Comparison of ENCODE assay signal across 29 cellular contexts in genomic region chr16:86421995-86422394, GRCh38.
"Had no signal": no experiment of that assay in that cellular context is flagged by ENCODE, and none has a peak within 500 bp of the region (broad histone marks: within the 10 kb centered on the region; RNA-seq: fewer than 3 reads in every experiment).

No MANE protein-coding gene starts in this region.

- H3K4me1 ChIP-seq: colonic mucosa, foreskin keratinocyte, gastrocnemius medialis, heart left ventricle, heart right ventricle had no signal

- H3K27me3 ChIP-seq: colonic mucosa, esophagus muscularis mucosa, esophagus squamous epithelium, foreskin keratinocyte, gastroesophageal sphincter had no signal

- H3K4me3 ChIP-seq: colonic mucosa, coronary artery, dorsolateral prefrontal cortex, esophagus muscularis mucosa, esophagus squamous epithelium, gastrocnemius medialis, gastroesophageal sphincter, heart left ventricle, heart right ventricle had no signal

- H3K4me3 Mint-ChIP-seq: dendritic cell treated with granulocyte-macrophage colony-stimulating factor and Interleukin-4, amounts not matched to agents 40 ng/mL and 50 ng/mL, for 4 days; effector memory CD8-positive, alpha-beta T cell; endodermal cell had no signal

- H3K9me3 ChIP-seq: colonic mucosa, esophagus squamous epithelium, gastrocnemius medialis had no signal

- H3K9me3 Mint-ChIP-seq: dendritic cell treated with granulocyte-macrophage colony-stimulating factor and Interleukin-4, amounts not matched to agents 40 ng/mL and 50 ng/mL, for 4 days; effector memory CD8-positive, alpha-beta T cell; endodermal cell had no signal

- H3K36me3 ChIP-seq: colonic mucosa, esophagus muscularis mucosa, esophagus squamous epithelium, gastrocnemius medialis, gastroesophageal sphincter, heart left ventricle, heart right ventricle had no signal

- FAIRE-seq: colon, endometrium, endothelial cell of umbilical vein, frontal cortex had no signal

- ATAC-seq: effector memory CD8-positive, alpha-beta T cell; esophagus mucosa; foreskin keratinocyte; gastrocnemius medialis; gastroesophageal sphincter; heart left ventricle; heart right ventricle had no signal

- H3K27ac Mint-ChIP-seq: dendritic cell treated with granulocyte-macrophage colony-stimulating factor and Interleukin-4, amounts not matched to agents 40 ng/mL and 50 ng/mL, for 4 days; effector memory CD8-positive, alpha-beta T cell; endodermal cell had no signal

- H3K27ac ChIP-seq: colonic mucosa, coronary artery, dorsolateral prefrontal cortex, epithelial cell of prostate, esophagus muscularis mucosa, esophagus squamous epithelium, foreskin keratinocyte, gastrocnemius medialis, gastroesophageal sphincter, heart left ventricle, heart right ventricle had no signal

- DNase-seq: colonic mucosa; cortex of kidney; dermis blood vessel endothelial cell; dorsolateral prefrontal cortex; effector CD4-positive, alpha-beta T cell; effector CD8-positive, alpha-beta T cell; effector memory CD4-positive, alpha-beta T cell; effector memory CD8-positive, alpha-beta T cell; endodermal cell; erythroblast; esophagus squamous epithelium; foreskin fibroblast; foreskin keratinocyte; foreskin melanocyte; gastrocnemius medialis; glutamatergic neuron; head of caudate nucleus; heart left ventricle; heart right ventricle had no signal
